Comparison of ENCODE assay signal across 17 cellular contexts in the genomic region with DNA sequence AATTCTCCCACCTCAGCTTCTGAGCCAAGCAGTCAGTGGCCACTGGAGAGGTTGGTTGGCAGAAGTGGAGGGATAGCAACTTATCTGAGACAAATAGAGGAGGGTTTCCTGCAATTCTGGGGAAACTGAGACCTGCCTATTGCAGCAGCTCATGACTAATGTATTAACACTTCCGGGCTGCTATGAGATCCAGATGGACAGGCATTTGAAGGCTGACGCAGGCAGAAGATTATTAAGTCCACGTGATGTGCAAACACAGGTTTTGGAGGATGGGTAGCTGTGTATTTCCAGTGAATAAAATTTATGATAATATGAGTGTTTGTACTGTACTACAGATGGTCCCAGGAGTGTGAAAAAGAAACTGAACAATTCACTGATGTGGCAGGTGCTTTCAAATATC. TPM values are rescaled to one million over a fixed set of nuclear protein-coding genes. Genes with fewer than 3 reads are reported as not detected.
"Had no signal": no experiment of that assay in that cellular context is flagged by ENCODE, and none has a peak within 500 bp of the region (broad histone marks: within the 10 kb centered on the region; RNA-seq: fewer than 3 reads in every experiment).

No MANE protein-coding gene starts in this region.

- H3K4me3 ChIP-seq: body of pancreas, right atrium auricular region, stomach, thoracic aorta had no signal

- DNase-seq: activated B cell treated with CpG ODN at 0.5 μM for 24 hours; activated CD4-positive, alpha-beta T cell treated with anti-CD3 and anti-CD28 coated beads, Interleukin-2, amount 10 ng/mL, durations not matched to agents 7 days and 5 days; activated CD8-positive, alpha-beta memory T cell treated with anti-CD3 and anti-CD28 coated beads for 24 hours; amniotic stem cell; body of pancreas; dermis blood vessel endothelial cell; endodermal cell; foreskin fibroblast; naive thymus-derived CD4-positive, alpha-beta T cell; posterior cingulate gyrus; small intestine; stomach; T1000 had no signal

- H3K27ac Mint-ChIP-seq: activated B cell treated with CpG ODN at 0.5 μM for 24 hours; activated CD4-positive, alpha-beta T cell treated with anti-CD3 and anti-CD28 coated beads, Interleukin-2, amount 10 ng/mL, durations not matched to agents 7 days and 5 days; activated naive CD4-positive, alpha-beta T cell treated with anti-CD3 and anti-CD28 coated beads, Interleukin-2, amount 50 U/mL, for 72 hours; activated T-helper 2 cell treated with anti-CD3 and anti-CD28 coated beads, Interferon-gamma antibody, Interleukin-2, Interleukin-4, amounts not matched to agents 10 μg/mL and 5 μg/mL and 100 μg/mL, durations not matched to agents 14 hours and 24 hours and 36 hours; endodermal cell; naive thymus-derived CD4-positive, alpha-beta T cell had no signal

- H3K36me3 Mint-ChIP-seq: activated naive CD4-positive, alpha-beta T cell treated with anti-CD3 and anti-CD28 coated beads, Interleukin-2, amount 50 U/mL, for 72 hours; naive thymus-derived CD4-positive, alpha-beta T cell had no signal

- H3K4me3 Mint-ChIP-seq: activated B cell treated with CpG ODN at 0.5 μM for 24 hours; activated CD4-positive, alpha-beta T cell treated with anti-CD3 and anti-CD28 coated beads, Interleukin-2, amount 10 ng/mL, durations not matched to agents 7 days and 5 days; endodermal cell; naive thymus-derived CD4-positive, alpha-beta T cell had no signal

- H3K9me3 Mint-ChIP-seq: activated B cell treated with CpG ODN at 0.5 μM for 24 hours; activated CD4-positive, alpha-beta T cell treated with anti-CD3 and anti-CD28 coated beads, Interleukin-2, amount 10 ng/mL, durations not matched to agents 7 days and 5 days; activated naive CD4-positive, alpha-beta T cell treated with anti-CD3 and anti-CD28 coated beads, Interleukin-2, amount 50 U/mL, for 72 hours; activated T-helper 2 cell treated with anti-CD3 and anti-CD28 coated beads, Interferon-gamma antibody, Interleukin-2, Interleukin-4, amounts not matched to agents 10 μg/mL and 5 μg/mL and 100 μg/mL, durations not matched to agents 14 hours and 24 hours and 36 hours; endodermal cell had no signal

- H3K4me1 Mint-ChIP-seq: activated B cell treated with CpG ODN at 0.5 μM for 24 hours; activated CD4-positive, alpha-beta T cell treated with anti-CD3 and anti-CD28 coated beads, Interleukin-2, amount 10 ng/mL, durations not matched to agents 7 days and 5 days; endodermal cell had no signal

RNA-seq across cellular contexts. Expression of gene CFAP161, which starts 28.5 kb away (rescaled TPM):
- total RNA-seq: activated CD4-positive, alpha-beta T cell treated with anti-CD3 and anti-CD28 coated beads, Interleukin-2, amount 10 ng/mL, durations not matched to agents 7 days and 5 days; activated naive CD4-positive, alpha-beta T cell treated with anti-CD3 and anti-CD28 coated beads, Interleukin-2, amount 50 U/mL, for 72 hours; activated T-helper 2 cell treated with anti-CD3 and anti-CD28 coated beads, Interferon-gamma antibody, Interleukin-2, Interleukin-4, amounts not matched to agents 10 μg/mL and 5 μg/mL and 100 μg/mL, durations not matched to agents 14 hours and 24 hours and 36 hours; body of pancreas; endodermal cell; naive thymus-derived CD4-positive, alpha-beta T cell had no signal
